Comparison of ENCODE assay signal across 1 cellular context in genomic region chr1:179883739-179884138, GRCh38.
TF ChIP-seq lines count a peak whose summit lies in the region.

No MANE protein-coding gene starts in this region.

TF ChIP-seq in GM12878, 131 proteins besides CTCF, POLR2A, EP300 and RAD21 (continued from another document and continues in another):
- TF ChIP-seq ZNF592 (IDR thresholded peaks at IDR 0.05) (no peak), CEBPB (IDR thresholded peaks at IDR 0.05; ENCODE audit: borderline replicate concordance in 1 of 2, low read depth in 2 of 2, low read length in 2 of 2) (no peak), ETV6 (conservative IDR thresholded peaks at IDR 0.05 in 1 of 2, IDR thresholded peaks at IDR 0.05 in 1 of 2; ENCODE audit: borderline replicate concordance in 1 of 2, low read depth in 1 of 2) (no peak), TAF1 (IDR thresholded peaks at IDR 0.05; ENCODE audit: borderline replicate concordance, low read depth, low read length) (no peak), ASH2L (IDR thresholded peaks at IDR 0.05; ENCODE audit: borderline replicate concordance, low read depth) (no peak), ZNF274 (IDR thresholded peaks at IDR 0.05; ENCODE audit: insufficient read depth, insufficient read length) (no peak), WRNIP1 (IDR thresholded peaks at IDR 0.05; ENCODE audit: borderline replicate concordance, low read depth, low read length) (no peak), PAX5 (IDR thresholded peaks at IDR 0.05; ENCODE audit: borderline replicate concordance, low read depth, low read length) (no peak), CBX5 (IDR thresholded peaks at IDR 0.05; ENCODE audit: low read depth) (no peak), RELA (IDR thresholded peaks at IDR 0.05; ENCODE audit: borderline replicate concordance, partially characterized antibody) (no peak), ZSCAN29 (IDR thresholded peaks at IDR 0.05) (no peak), SP1 (IDR thresholded peaks at IDR 0.05; ENCODE audit: low read depth, low read length) (no peak), TCF7 (IDR thresholded peaks at IDR 0.05; ENCODE audit: borderline replicate concordance) (no peak), PKNOX1 (IDR thresholded peaks at IDR 0.05) (peak; percentile 58; the same call in 1 of the 2 replicates), CREB1 (IDR thresholded peaks at IDR 0.05; ENCODE audit: low read depth) (peak; percentile 97), BCL3 (IDR thresholded peaks at IDR 0.05; ENCODE audit: borderline replicate concordance, insufficient read depth, low read depth, low read length, poor library complexity, severe bottlenecking) (no peak), REST (IDR thresholded peaks at IDR 0.05; ENCODE audit: low read depth, low read length) (no peak), PRDM15 (CRISPR knock-in tag; IDR thresholded peaks at IDR 0.05) (no peak), MYC (IDR thresholded peaks at IDR 0.05; ENCODE audit: insufficient read depth, insufficient read length, insufficient replicate concordance, low read length, severe bottlenecking) (no peak), IRF3 (IDR thresholded peaks at IDR 0.05) (no peak), CREM (IDR thresholded peaks at IDR 0.05; ENCODE audit: low read depth) (peak; percentile 95), RUNX3 (IDR thresholded peaks at IDR 0.05; ENCODE audit: low read length) (peak; percentile 81), USF1 (IDR thresholded peaks at IDR 0.05; ENCODE audit: borderline replicate concordance, extremely low read length, insufficient read depth, low read depth, low read length) (no peak), ZNF622 (IDR thresholded peaks at IDR 0.05) (no peak), MTA2 (IDR thresholded peaks at IDR 0.05; ENCODE audit: low read depth) (no peak), EGR1 (IDR thresholded peaks at IDR 0.05; ENCODE audit: borderline replicate concordance in 1 of 2, low read depth in 2 of 2, low read length in 2 of 2) (no peak), MXI1 (IDR thresholded peaks at IDR 0.05; ENCODE audit: low read depth, low read length) (no peak), SPI1 (IDR thresholded peaks at IDR 0.05; ENCODE audit: borderline replicate concordance, insufficient read depth, low read depth, low read length) (no peak), DPF2 (IDR thresholded peaks at IDR 0.05) (no peak), IRF5 (IDR thresholded peaks at IDR 0.05; ENCODE audit: borderline replicate concordance) (no peak), RAD51 (IDR thresholded peaks at IDR 0.05) (peak; percentile 57; the same call in 1 of the 2 replicates), KDM1A (IDR thresholded peaks at IDR 0.05; ENCODE audit: borderline replicate concordance) (no peak), NFIC (IDR thresholded peaks at IDR 0.05; ENCODE audit: low read depth, low read length) (no peak), PBX3 (IDR thresholded peaks at IDR 0.05; ENCODE audit: insufficient replicate concordance, low read depth, low read length) (no peak)
